1 cellular context compared by ENCODE assay signal in the genomic region with DNA sequence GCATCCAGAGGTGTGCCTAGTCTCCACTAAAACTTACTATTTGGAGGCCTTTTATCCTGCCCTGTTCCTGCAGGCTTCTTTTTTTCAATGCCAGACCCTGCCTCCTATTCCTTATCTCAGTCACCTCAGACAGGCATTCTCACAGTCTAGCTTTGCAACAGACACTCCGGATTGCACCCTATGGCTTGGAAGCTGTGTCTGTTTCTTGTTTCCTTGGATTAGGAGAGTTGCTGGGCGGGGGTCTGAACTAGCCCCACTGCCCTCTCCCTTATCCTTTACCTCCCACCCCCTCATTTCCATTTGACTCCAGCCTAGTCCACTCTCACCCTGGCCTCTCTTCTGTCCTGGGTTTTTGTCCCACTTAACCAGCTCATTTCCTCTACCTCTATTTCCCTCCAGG.
TF ChIP-seq lines count a peak whose summit lies in the region.

No MANE protein-coding gene starts in this region.

TF ChIP-seq in H1, 55 proteins besides CTCF, POLR2A, EP300 and RAD21:
- TF ChIP-seq ZNF274 (IDR thresholded peaks at IDR 0.05; ENCODE audit: borderline replicate concordance, extremely low read depth, low read length) (no peak), CREB1 (IDR thresholded peaks at IDR 0.05) (no peak), TCF12 (IDR thresholded peaks at IDR 0.05; ENCODE audit: low read depth, low read length) (no peak), TEAD4 (IDR thresholded peaks at IDR 0.05; ENCODE audit: low read depth, low read length) (no peak), CHD1 (IDR thresholded peaks at IDR 0.05; ENCODE audit: low read depth, low read length) (no peak), BCL11A (IDR thresholded peaks at IDR 0.05; ENCODE audit: low read depth in 2 of 2, low read length in 2 of 2) (no peak), RXRA (IDR thresholded peaks at IDR 0.05; ENCODE audit: insufficient read depth, low read depth, low read length) (no peak), CBX8 (IDR thresholded peaks at IDR 0.05; ENCODE audit: borderline replicate concordance, low read depth, low read length) (no peak), SP2 (IDR thresholded peaks at IDR 0.05; ENCODE audit: low read length) (no peak), SRF (IDR thresholded peaks at IDR 0.05; ENCODE audit: low read depth, low read length) (no peak), TAF7 (optimal IDR thresholded peaks at IDR 0.05; ENCODE audit: borderline replicate concordance, low read depth, low read length) (no peak), GABPA (IDR thresholded peaks at IDR 0.05; ENCODE audit: borderline replicate concordance, insufficient read depth, low read length) (no peak), EZH2 (IDR thresholded peaks at IDR 0.05; ENCODE audit: low read depth, low read length, severe bottlenecking) (no peak)
- TF ChIP-seq, protein P1, sequence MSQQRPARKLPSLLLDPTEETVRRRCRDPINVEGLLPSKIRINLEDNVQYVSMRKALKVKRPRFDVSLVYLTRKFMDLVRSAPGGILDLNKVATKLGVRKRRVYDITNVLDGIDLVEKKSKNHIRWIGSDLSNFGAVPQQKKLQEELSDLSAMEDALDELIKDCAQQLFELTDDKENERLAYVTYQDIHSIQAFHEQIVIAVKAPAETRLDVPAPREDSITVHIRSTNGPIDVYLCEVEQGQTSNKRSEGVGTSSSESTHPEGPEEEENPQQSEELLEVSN (IDR thresholded peaks at IDR 0.05), result no peak
